In genomic region chr1:234927968-234928635, GRCh38 we compare ENCODE assay signal across 12 cellular contexts.
A peak's percentile ranks its signal among the peaks of the same experiment; 100 is the strongest.
DNase-seq lines count a peak whose midpoint lies in the region; ATAC-seq and TF ChIP-seq lines count a peak whose summit lies in the region.
"Had no signal": no experiment of that assay in that cellular context is flagged by ENCODE, and none has a peak within 500 bp of the region (broad histone marks: within the 10 kb centered on the region; RNA-seq: fewer than 3 reads in every experiment).

No MANE protein-coding gene starts in this region.

- H2BK120ac ChIP-seq in IMR-90 (ENCODE audit: low read depth, low read length) = peak overlapping the region; percentile 77

- POLR2A ChIA-PET in IMR-90 (lab: Charles Lee; ENCODE audit: unreplicated experiment) = no interaction called here

- no TSS peak for BruUV-seq in IMR-90 (replicated peaks; lab: Mats Ljungman, UMichigan)

- H2AK5ac ChIP-seq in IMR-90 (ENCODE audit: low read depth, low read length) = peak overlapping the region; percentile 91

- no peak overlapping the region for H3K4me2 ChIP-seq in IMR-90 (ENCODE audit: low read depth, low read length)

- no peak overlapping the region for H3K27ac ChIP-seq in CD4-positive, CD25-positive, alpha-beta regulatory T cell (ENCODE audit: insufficient read depth, low read length, poor library complexity, severe bottlenecking)
- no peak overlapping the region for H3K27ac ChIP-seq in IMR-90 (ENCODE audit: insufficient read depth, low read length)
- no peak overlapping the region for H3K27ac ChIP-seq in body of pancreas
- H3K27ac ChIP-seq: right lobe of liver, suprapubic skin had no signal

- peak overlapping the region; percentile 18 to 85 (median 84) for H3K27ac Mint-ChIP-seq in CD4-positive, CD25-positive, alpha-beta regulatory T cell
- H3K27ac Mint-ChIP-seq in activated naive CD4-positive, alpha-beta T cell treated with anti-CD3 and anti-CD28 coated beads, Interleukin-2, amount 50 U/mL, for 24 hours = peak overlapping the region; percentile 61
- H3K27ac Mint-ChIP-seq in naive B cell = peak overlapping the region in 5 of 6 donors; percentile 29 to 93 (median 90)

- H3K9me3 ChIP-seq in CD4-positive, CD25-positive, alpha-beta regulatory T cell (ENCODE audit: control insufficient read depth in 2 of 2, low read length in 2 of 2) = no peaks in the 10 kb centered on the region
- H3K9me3 ChIP-seq in IMR-90 (ENCODE audit: control insufficient read depth, insufficient read depth, low read length) = no peaks in the 10 kb centered on the region
- H3K9me3 ChIP-seq in body of pancreas = no peaks in the 10 kb centered on the region
- H3K9me3 ChIP-seq: right lobe of liver, suprapubic skin had no signal

- CTCF ChIA-PET in IMR-90 (lab: Yijun Ruan, JAX) = interaction anchor here (0.5 kb wide), 1 partner anchor 74 kb away, joined by 3 read pairs; no protein-coding TSS in a partner anchor

- no peaks in the 10 kb centered on the region for H3K36me3 ChIP-seq in CD4-positive, CD25-positive, alpha-beta regulatory T cell (ENCODE audit: control insufficient read depth, insufficient read depth, low read length)
- H3K36me3 ChIP-seq in IMR-90 (ENCODE audit: control insufficient read depth, insufficient read depth, low read length) (no peaks in the 10 kb centered on the region), body of pancreas (replicated peaks in 1 of 2; ENCODE audit: insufficient read depth in 1 of 2, low read depth in 2 of 2) (no peaks in the 10 kb centered on the region)
- H3K36me3 ChIP-seq: right lobe of liver, suprapubic skin had no signal

- peaks cover 19% of the 10 kb centered on the region for H3K9me1 ChIP-seq in IMR-90 (ENCODE audit: insufficient read depth, low read length)

- peak overlapping the region; percentile 57 for H4K91ac ChIP-seq in IMR-90 (ENCODE audit: insufficient read depth, low read depth, low read length)

- no peak overlapping the region for H3K23ac ChIP-seq in IMR-90 (ENCODE audit: low read depth, low read length)

- ATAC-seq in CD4-positive, CD25-positive, alpha-beta regulatory T cell (ENCODE audit: low read depth in 2 of 2) = no peak
- no peak for ATAC-seq in IMR-90 (ENCODE audit: low read depth)
- ATAC-seq in naive B cell (ENCODE audit: low read depth in 2 of 2) = no peak
- ATAC-seq in GM21423 (IDR thresholded peaks at IDR 0.05; ENCODE audit: unreplicated experiment) = no peak
- no peak for ATAC-seq in body of pancreas
- no peak for ATAC-seq in HG02840 (IDR thresholded peaks at IDR 0.05; ENCODE audit: low FRiP score, unreplicated experiment)
- ATAC-seq in GM21360 (IDR thresholded peaks at IDR 0.05; ENCODE audit: unreplicated experiment) = no peak
- ATAC-seq: right lobe of liver had no signal

- no peaks in the 10 kb centered on the region for H3K27me3 Mint-ChIP-seq in CD4-positive, CD25-positive, alpha-beta regulatory T cell
- H3K27me3 Mint-ChIP-seq in activated naive CD4-positive, alpha-beta T cell treated with anti-CD3 and anti-CD28 coated beads, Interleukin-2, amount 50 U/mL, for 24 hours = no peaks in the 10 kb centered on the region
- H3K27me3 Mint-ChIP-seq in naive B cell = no peaks in the 10 kb centered on the region

- H3K4me3 ChIP-seq in CD4-positive, CD25-positive, alpha-beta regulatory T cell (ENCODE audit: low read depth, low read length) = no peak overlapping the region
- H3K4me3 ChIP-seq in IMR-90 (ENCODE audit: insufficient read depth, low read depth, low read length) (no peak overlapping the region), body of pancreas (no peak overlapping the region)
- H3K4me3 ChIP-seq: right lobe of liver, suprapubic skin had no signal

- peak overlapping the region; percentile 29; the same call in 1 of the 2 replicates for H3K14ac ChIP-seq in IMR-90 (replicated peaks; ENCODE audit: low read depth, low read length)

- H4K5ac ChIP-seq in IMR-90 (ENCODE audit: low read depth, low read length) = no peak overlapping the region

- dilution Hi-C loops in IMR-90 (cut with HindIII; ENCODE audit: low sequenced_read_pairs, unreplicated experiment) = no loop called here

- TF ChIP-seq POLR2A in IMR-90 (IDR thresholded peaks at IDR 0.05; ENCODE audit: low read depth, low read length) (no peak), body of pancreas (IDR thresholded peaks at IDR 0.05) (no peak)

- H3K36me3 Mint-ChIP-seq in CD4-positive, CD25-positive, alpha-beta regulatory T cell = peaks cover 4% of the 10 kb centered on the region
- peaks cover 2% of the 10 kb centered on the region for H3K36me3 Mint-ChIP-seq in activated naive CD4-positive, alpha-beta T cell treated with anti-CD3 and anti-CD28 coated beads, Interleukin-2, amount 50 U/mL, for 24 hours
- H3K36me3 Mint-ChIP-seq in naive B cell = no peaks in the 10 kb centered on the region

- no peak overlapping the region for H2BK5ac ChIP-seq in IMR-90 (ENCODE audit: low read depth, low read length, poor library complexity, severe bottlenecking)

- no peaks in the 10 kb centered on the region for H4K20me1 ChIP-seq in IMR-90 (ENCODE audit: insufficient read depth, low read length)

- no peak overlapping the region for H2AK9ac ChIP-seq in IMR-90 (replicated peaks; ENCODE audit: low read depth, low read length, poor library complexity)

- peak overlapping the region; percentile 83 for H2BK15ac ChIP-seq in IMR-90 (ENCODE audit: low read depth, low read length)

- peak in 1 of 3 donors; percentile 11 for DNase-seq in CD4-positive, CD25-positive, alpha-beta regulatory T cell
- DNase-seq in IMR-90 = no peak
- no peak for DNase-seq in naive B cell
- DNase-seq in body of pancreas = no peak
- DNase-seq: C1 segment of cervical spinal cord, NCI-H1694 treated with DMSO at 0.1 percent for 48 hours had no signal

- H3K56ac ChIP-seq in IMR-90 (ENCODE audit: extremely low read depth, insufficient read depth, low read length) = no peak overlapping the region

- H2BK20ac ChIP-seq in IMR-90 (ENCODE audit: low read depth, low read length) = peak overlapping the region; percentile 13; the same call in 1 of the 2 replicates

- H3K79me1 ChIP-seq in IMR-90 (ENCODE audit: low read depth in 1 of 2, low read length in 2 of 2) = no peaks in the 10 kb centered on the region

- peak overlapping the region; percentile 49 for H3K18ac ChIP-seq in IMR-90 (ENCODE audit: low read depth, low read length)

- peak overlapping the region; percentile 74 for H3K4ac ChIP-seq in IMR-90 (ENCODE audit: low read depth, low read length)

- no peaks in the 10 kb centered on the region for H3K27me3 ChIP-seq in CD4-positive, CD25-positive, alpha-beta regulatory T cell (ENCODE audit: control insufficient read depth, insufficient read depth, low read length)
- no peaks in the 10 kb centered on the region for H3K27me3 ChIP-seq in IMR-90 (ENCODE audit: control insufficient read depth, insufficient read depth, low read length)
- H3K27me3 ChIP-seq in body of pancreas = no peaks in the 10 kb centered on the region
- H3K27me3 ChIP-seq: right lobe of liver, suprapubic skin had no signal

- no peak overlapping the region; a peak in 1 of 4 replicates for H4K8ac ChIP-seq in IMR-90 (ENCODE audit: low read depth in 2 of 2, low read length in 2 of 2)

- intact Hi-C loops in IMR-90 (cut with micrococcal nuclease) = loop anchor here (5.0 kb wide), 1 partner anchor 316 kb away; the partner anchor contains the start of gene IRF2BP2
- intact Hi-C loops in body of pancreas (cut with DNase I) = no loop called here

- no peak for TF ChIP-seq RAD21 in IMR-90 (IDR thresholded peaks at IDR 0.05; ENCODE audit: low read length)

- no peaks in the 10 kb centered on the region for H3K9me3 Mint-ChIP-seq in CD4-positive, CD25-positive, alpha-beta regulatory T cell
- no peaks in the 10 kb centered on the region for H3K9me3 Mint-ChIP-seq in activated naive CD4-positive, alpha-beta T cell treated with anti-CD3 and anti-CD28 coated beads, Interleukin-2, amount 50 U/mL, for 24 hours
- peaks cover 0 to 3% (median 0%) of the 10 kb centered on the region in 7 donors for H3K9me3 Mint-ChIP-seq in naive B cell

- H3K4me3 Mint-ChIP-seq in CD4-positive, CD25-positive, alpha-beta regulatory T cell = peak overlapping the region; percentile 67 to 85 (median 79)
- H3K4me3 Mint-ChIP-seq in activated naive CD4-positive, alpha-beta T cell treated with anti-CD3 and anti-CD28 coated beads, Interleukin-2, amount 50 U/mL, for 24 hours = peak overlapping the region; percentile 12
- H3K4me3 Mint-ChIP-seq in naive B cell = peak overlapping the region in 6 of 8 donors; percentile 41 to 89 (median 80)

- H3K9ac ChIP-seq in IMR-90 (ENCODE audit: low read depth, low read length) = no peak overlapping the region

- in situ Hi-C loops in IMR-90 (cut with MboI; ENCODE audit: low sequenced_read_pairs) = no loop called here

- TF ChIP-seq CTCF in IMR-90 (conservative IDR thresholded peaks at IDR 0.05; ENCODE audit: low read depth, low read length) = no peak
- TF ChIP-seq CTCF in body of pancreas (IDR thresholded peaks at IDR 0.05) = no peak

- no peak overlapping the region for H2AFZ ChIP-seq in IMR-90 (replicated peaks; ENCODE audit: low read length, poor library complexity)

- H3K4me1 ChIP-seq in CD4-positive, CD25-positive, alpha-beta regulatory T cell (ENCODE audit: control insufficient read depth, insufficient read depth, low read length, poor library complexity, severe bottlenecking) = peaks cover 20% of the 10 kb centered on the region
- peaks cover 13% of the 10 kb centered on the region for H3K4me1 ChIP-seq in IMR-90 (ENCODE audit: control insufficient read depth, insufficient read depth, low read length)
- peaks cover 20% of the 10 kb centered on the region for H3K4me1 ChIP-seq in body of pancreas

- 100% methylated on average over 2 of the region's 10 CpGs; no CpG with 5 or more reads in 1 of the 2 experiments for WGBS in IMR-90 (ENCODE audit: extremely low coverage in 2 of 2, insufficient read length in 1 of 2), 2 experiments
- WGBS in body of pancreas, 2 donors = 79% methylated on average over 10 of the region's 10 CpGs

- H3K4me1 Mint-ChIP-seq in CD4-positive, CD25-positive, alpha-beta regulatory T cell = peaks cover 15 to 48% (median 36%) of the 10 kb centered on the region in 4 donors
- peaks cover 51% of the 10 kb centered on the region for H3K4me1 Mint-ChIP-seq in activated naive CD4-positive, alpha-beta T cell treated with anti-CD3 and anti-CD28 coated beads, Interleukin-2, amount 50 U/mL, for 24 hours
- H3K4me1 Mint-ChIP-seq in naive B cell = peaks cover 22 to 56% (median 33%) of the 10 kb centered on the region in 3 donors

TF ChIP-seq in IMR-90, 13 proteins besides CTCF, POLR2A, EP300 and RAD21:
- TF ChIP-seq MAFK (IDR thresholded peaks at IDR 0.05; ENCODE audit: low read depth, low read length) = no peak
TF ChIP-seq in IMR-90: peak in this region for 0.

Comparison
In these comparisons a context has a peak if more than half of its experiments do, and no peak if none do; other contexts are left out.
1. H3K4me3 Mint-ChIP-seq: peak in every context shown above with its lines; median percentile 80 in naive B cell; 79 in CD4-positive, CD25-positive, alpha-beta regulatory T cell; 12 in activated naive CD4-positive, alpha-beta T cell treated with anti-CD3 and anti-CD28 coated beads, Interleukin-2, amount 50 U/mL, for 24 hours.